ENCODE assay signal across 8 cellular contexts in genomic region chr9:34986541-34987047, GRCh38. TPM values are rescaled to one million over a fixed set of nuclear protein-coding genes. Genes with fewer than 3 reads are reported as not detected.
DNase-seq lines count a peak whose midpoint lies in the region; ATAC-seq and TF ChIP-seq lines count a peak whose summit lies in the region.

No MANE protein-coding gene starts in this region.

- H3K4me1 Mint-ChIP-seq in T-cell (peaks cover 69 to 81% (median 77%) of the 10 kb centered on the region in 3 donors), brain (peaks cover 79% of the 10 kb centered on the region)

- no peaks in the 10 kb centered on the region for H3K9me3 Mint-ChIP-seq in T-cell
- H3K9me3 Mint-ChIP-seq in brain, result peaks cover 0 to 3% (median 0%) of the 10 kb centered on the region in 5 experiments

- ATAC-seq in T-cell (replicated peaks in 1 of 4) (peak in 1 of 4 experiments; percentile 32), left lobe of liver (no peak), GM18907 (IDR thresholded peaks at IDR 0.05; ENCODE audit: unreplicated experiment) (no peak)

- H3K36me3 Mint-ChIP-seq in T-cell (no peaks in the 10 kb centered on the region), brain (peaks cover 7% of the 10 kb centered on the region)

- no peak for TF ChIP-seq CTCF in brain (conservative IDR thresholded peaks at IDR 0.05)

- H3K27me3 Mint-ChIP-seq in T-cell, result no peaks in the 10 kb centered on the region
- peaks cover 4% of the 10 kb centered on the region for H3K27me3 Mint-ChIP-seq in brain

- peak overlapping the region in 1 of 2 donors; percentile 7 for H3K27ac Mint-ChIP-seq in T-cell
- peak overlapping the region; percentile 79 to 100 (median 90) for H3K27ac Mint-ChIP-seq in brain

- POLR2A ChIA-PET in T-cell (lab: Charles Lee), result interaction anchor here in 1 of 2 donors (0.6 kb wide), 1 partner anchor 953 kb away, joined by 4 read pairs; no protein-coding TSS in a partner anchor

- CTCF ChIA-PET in T-cell (lab: Charles Lee), result interaction anchor here in 1 of 2 donors (0.7 kb wide), 1 partner anchor 87 kb away, joined by 3 read pairs; no protein-coding TSS in a partner anchor

- H3K4me3 Mint-ChIP-seq in T-cell (peak overlapping the region in 2 of 3 donors; percentile 0 to 85), brain (peak overlapping the region; percentile 31 to 91 (median 74))

- DNase-seq in NCI-H2196 (lab: John Stamatoyannopoulos, UW; ENCODE audit: unreplicated experiment) (peak; percentile 44), NCI-H2196 treated with DMSO at 0.1 percent for 48 hours (lab: John Stamatoyannopoulos, UW; ENCODE audit: unreplicated experiment) (no peak), T-cell (peak in 32 of 34 experiments; percentile 12 to 79 (median 65)), putamen (ENCODE audit: low spot score) (peak; percentile 82), left lobe of liver (ENCODE audit: low spot score) (no peak), GF-D8 (lab: John Stamatoyannopoulos, UW) (no peak)

RNA-seq across cellular contexts. Expression of gene DNAJB5, which starts 3.0 kb away (rescaled TPM):
- 1 to 10 TPM; 1.3 to 2.4 (median 1.7) TPM for total RNA-seq in T-cell
- 49.4 TPM for polyA plus RNA-seq in brain (ENCODE audit: insufficient read depth, low read depth, low replicate concordance)
- total RNA-seq in left lobe of liver, result 1.9 TPM

RNA-seq across cellular contexts. Expression of gene PHF24, which starts 28.5 kb away (rescaled TPM):
- total RNA-seq in T-cell (not detected), left lobe of liver (not detected)
- 14.7 TPM for polyA plus RNA-seq in brain (ENCODE audit: insufficient read depth, low read depth, low replicate concordance)

Comparison
In these comparisons a context has a peak if more than half of its experiments do, and no peak if none do; other contexts are left out.
1. DNase-seq: peak in NCI-H2196 (single experiment), T-cell (32 of 34) and putamen (single experiment); none in NCI-H2196 treated with DMSO at 0.1 percent for 48 hours (single experiment), left lobe of liver (single experiment) and GF-D8 (single experiment).